9 cellular contexts compared by ENCODE assay signal in the genomic region with DNA sequence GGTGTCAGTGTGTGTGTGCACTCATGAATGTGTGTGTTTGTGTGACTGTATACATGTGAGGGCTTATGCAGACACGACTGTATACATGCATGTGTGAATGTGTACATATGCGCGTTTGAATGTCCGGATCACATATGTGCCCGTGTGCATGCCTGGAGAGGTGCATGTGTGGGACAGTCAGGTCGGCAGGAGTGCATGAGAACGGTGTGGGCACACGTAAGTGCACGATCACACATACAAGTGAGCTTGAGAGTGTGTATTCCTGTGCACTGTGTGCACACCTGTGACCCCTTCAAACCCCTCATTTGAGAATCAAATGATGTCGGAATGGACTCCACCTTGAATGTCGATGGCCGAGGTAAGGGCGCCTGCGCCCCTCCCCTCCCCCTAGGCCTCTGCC. TPM values are rescaled to one million over a fixed set of nuclear protein-coding genes. Genes with fewer than 3 reads are reported as not detected.
A peak's percentile ranks its signal among the peaks of the same experiment; 100 is the strongest.
DNase-seq lines count a peak whose midpoint lies in the region; ATAC-seq and TF ChIP-seq lines count a peak whose summit lies in the region.
"Had no signal": no experiment of that assay in that cellular context is flagged by ENCODE, and none has a peak within 500 bp of the region (broad histone marks: within the 10 kb centered on the region; RNA-seq: fewer than 3 reads in every experiment).

No MANE protein-coding gene starts in this region.

- H3K36me3 Mint-ChIP-seq in activated naive CD4-positive, alpha-beta T cell treated with anti-CD3 and anti-CD28 coated beads, Interleukin-2, amount 10 ng/mL, durations not matched to agents 7 days and 5 days, result no peaks in the 10 kb centered on the region
- no peaks in the 10 kb centered on the region for H3K36me3 Mint-ChIP-seq in activated naive CD4-positive, alpha-beta T cell treated with anti-CD3 and anti-CD28 coated beads, Interleukin-2, amount 50 U/mL, for 72 hours

- no CpG with 5 or more reads among the region's 14 CpGs for WGBS in iPS DF 6.9 (ENCODE audit: insufficient coverage, insufficient read length)
- 52 to 66% (median 60%) methylated on average over 12 to 14 of the region's 14 CpGs for WGBS in adrenal gland, 4 donors

- H3F3A ChIP-seq in SU-DHL-6 (ENCODE audit: insufficient read depth), result no peaks in the 10 kb centered on the region

- no peaks in the 10 kb centered on the region for H3K36me3 ChIP-seq in SU-DHL-6 (ENCODE audit: low read length)
- H3K36me3 ChIP-seq in iPS DF 6.9 (ENCODE audit: control insufficient read depth, insufficient read depth, low read length), result no peaks in the 10 kb centered on the region
- no peaks in the 10 kb centered on the region for H3K36me3 ChIP-seq in tibial artery
- H3K36me3 ChIP-seq in adrenal gland (replicated peaks in 1 of 2), result no peaks in the 10 kb centered on the region

- H3K9me3 Mint-ChIP-seq in activated naive CD4-positive, alpha-beta T cell treated with anti-CD3 and anti-CD28 coated beads, Interleukin-2, amount 10 ng/mL, durations not matched to agents 7 days and 5 days, result no peaks in the 10 kb centered on the region
- H3K9me3 Mint-ChIP-seq in activated naive CD4-positive, alpha-beta T cell treated with anti-CD3 and anti-CD28 coated beads, Interleukin-2, amount 50 U/mL, for 72 hours, result no peaks in the 10 kb centered on the region

- DNase-seq in activated naive CD4-positive, alpha-beta T cell treated with anti-CD3 and anti-CD28 coated beads, Interleukin-2, amount 10 ng/mL, durations not matched to agents 7 days and 5 days, result no peak
- DNase-seq in activated naive CD4-positive, alpha-beta T cell treated with anti-CD3 and anti-CD28 coated beads, Interleukin-2, amount 50 U/mL, for 72 hours (ENCODE audit: low spot score in 2 of 2), result no peak
- DNase-seq in iPS DF 6.9 (ENCODE audit: low read depth, low spot score) (no peak), tibial artery (no peak), adrenal gland (no peak)
- DNase-seq in stimulated activated CD8-positive, alpha-beta memory T cell treated with anti-CD3 and anti-CD28 coated beads, Interleukin-4, amount 100 ng/mL, for 48 hours, result no peak
- DNase-seq in stimulated activated CD4-positive, alpha-beta T cell treated with anti-CD3 and anti-CD28 coated beads, Interleukin-12 subunit alpha, Interleukin-12 subunit beta, amount 100 ng/mL, for 4 hours, result no peak
- DNase-seq: NCI-H2029 treated with DMSO at 0.1 percent for 48 hours had no signal

- H3K4me3 ChIP-seq in SU-DHL-6 (ENCODE audit: insufficient read depth, low read length, poor library complexity, severe bottlenecking), result no peak overlapping the region
- peak overlapping the region; percentile 76; the same call in 1 of the 2 replicates for H3K4me3 ChIP-seq in iPS DF 6.9 (ENCODE audit: low read length)
- H3K4me3 ChIP-seq in tibial artery, result peak overlapping the region in 1 of 2 donors; percentile 63
- no peak overlapping the region for H3K4me3 ChIP-seq in adrenal gland

- H3K27ac ChIP-seq in SU-DHL-6 (ENCODE audit: low read depth, low read length), result no peak overlapping the region
- H3K27ac ChIP-seq in iPS DF 6.9 (ENCODE audit: low read length), result no peak overlapping the region
- peak overlapping the region; percentile 7 to 47 for H3K27ac ChIP-seq in tibial artery
- no peak overlapping the region for H3K27ac ChIP-seq in adrenal gland

- no peak overlapping the region for H3K27ac Mint-ChIP-seq in activated naive CD4-positive, alpha-beta T cell treated with anti-CD3 and anti-CD28 coated beads, Interleukin-2, amount 10 ng/mL, durations not matched to agents 7 days and 5 days
- H3K27ac Mint-ChIP-seq in activated naive CD4-positive, alpha-beta T cell treated with anti-CD3 and anti-CD28 coated beads, Interleukin-2, amount 50 U/mL, for 72 hours, result no peak overlapping the region

- no peaks in the 10 kb centered on the region for H3K27me3 ChIP-seq in SU-DHL-6 (ENCODE audit: low read length)
- H3K27me3 ChIP-seq in iPS DF 6.9 (ENCODE audit: control insufficient read depth, insufficient read depth, low read length), result peaks cover 15% of the 10 kb centered on the region
- peaks cover 0 to 6% of the 10 kb centered on the region in 2 donors for H3K27me3 ChIP-seq in tibial artery
- H3K27me3 ChIP-seq in adrenal gland, result peaks cover 45% of the 10 kb centered on the region

- no peaks in the 10 kb centered on the region for H3K4me1 ChIP-seq in iPS DF 6.9 (ENCODE audit: control insufficient read depth, insufficient read depth, low read length)
- H3K4me1 ChIP-seq in tibial artery, result peaks cover 0 to 39% (median 34%) of the 10 kb centered on the region in 4 donors
- peaks cover 13 to 25% of the 10 kb centered on the region in 2 donors for H3K4me1 ChIP-seq in adrenal gland (replicated peaks in 1 of 2)

- no peak for ATAC-seq in activated naive CD4-positive, alpha-beta T cell treated with anti-CD3 and anti-CD28 coated beads, Interleukin-2, amount 50 U/mL, for 72 hours

- H3K9ac ChIP-seq in SU-DHL-6 (ENCODE audit: low read length), result no peak overlapping the region

- H3K27me3 Mint-ChIP-seq in activated naive CD4-positive, alpha-beta T cell treated with anti-CD3 and anti-CD28 coated beads, Interleukin-2, amount 10 ng/mL, durations not matched to agents 7 days and 5 days, result peaks cover 88% of the 10 kb centered on the region

- H3K4me1 Mint-ChIP-seq in activated naive CD4-positive, alpha-beta T cell treated with anti-CD3 and anti-CD28 coated beads, Interleukin-2, amount 10 ng/mL, durations not matched to agents 7 days and 5 days, result peaks cover 31% of the 10 kb centered on the region

- TF ChIP-seq CTCF in SU-DHL-6 (IDR thresholded peaks at IDR 0.05; ENCODE audit: insufficient read depth, low read length, poor library complexity, severe bottlenecking) (no peak), tibial artery (IDR thresholded peaks at IDR 0.05) (no peak), adrenal gland (IDR thresholded peaks at IDR 0.05) (no peak)

- peak overlapping the region; percentile 66 for H3K4me2 ChIP-seq in SU-DHL-6 (ENCODE audit: low read depth, low read length, poor library complexity, severe bottlenecking)

- H3K9me2 ChIP-seq in SU-DHL-6 (replicated peaks; ENCODE audit: insufficient read depth, low read length), result no peaks in the 10 kb centered on the region

- H3K4me3 Mint-ChIP-seq in activated naive CD4-positive, alpha-beta T cell treated with anti-CD3 and anti-CD28 coated beads, Interleukin-2, amount 10 ng/mL, durations not matched to agents 7 days and 5 days, result peak overlapping the region; percentile 73

- intact Hi-C loops in tibial artery (cut with DNase I; ENCODE audit: low total_unique reads) (no loop called here), adrenal gland (cut with DNase I) (loop anchor here in 1 of 2 donors (10.0 kb wide), 1 partner anchor 60 kb away; no protein-coding TSS in a partner anchor)

- no peaks in the 10 kb centered on the region for H4K20me1 ChIP-seq in SU-DHL-6 (ENCODE audit: low read depth, low read length)

- H3K9me3 ChIP-seq in SU-DHL-6 (ENCODE audit: insufficient read depth, low read length) (no peaks in the 10 kb centered on the region), iPS DF 6.9 (ENCODE audit: control insufficient read depth, insufficient read depth, low read length) (no peaks in the 10 kb centered on the region), tibial artery (no peaks in the 10 kb centered on the region), adrenal gland (replicated peaks in 1 of 3) (no peaks in the 10 kb centered on the region)

- CTCF ChIA-PET in activated naive CD4-positive, alpha-beta T cell treated with anti-CD3 and anti-CD28 coated beads, Interleukin-2, amount 10 ng/mL, durations not matched to agents 7 days and 5 days (lab: Charles Lee), result no interaction called here

- peak overlapping the region; percentile 68 for H2AFZ ChIP-seq in SU-DHL-6 (ENCODE audit: low read depth, low read length, severe bottlenecking)

- no peaks in the 10 kb centered on the region for H3K79me2 ChIP-seq in SU-DHL-6 (ENCODE audit: insufficient read depth, low read length)

- TF ChIP-seq POLR2A in adrenal gland (IDR thresholded peaks at IDR 0.05), result no peak

RNA-seq across cellular contexts. Expression of a gene that starts 0.7 kb away (rescaled TPM):
- total RNA-seq in activated naive CD4-positive, alpha-beta T cell treated with anti-CD3 and anti-CD28 coated beads, Interleukin-2, amount 50 U/mL, for 72 hours, result not detected
- 10 to 100 TPM; 15.8 to 77.8 (median 29.5) TPM for total RNA-seq in adrenal gland
- 10 to 100 TPM; 14.0 to 25.5 (median 21.8) TPM for polyA plus RNA-seq in adrenal gland

Comparison
In these comparisons a context has a peak if more than half of its experiments do, and no peak if none do; other contexts are left out.
1. H3K27ac ChIP-seq: peak in tibial artery (2 of 2); none in SU-DHL-6 (single experiment), iPS DF 6.9 (single experiment) and adrenal gland (0 of 5).
2. RNA of a gene that starts 0.7 kb away (total RNA-seq): 15.8 to 77.8 TPM in adrenal gland; not detected in activated naive CD4-positive, alpha-beta T cell treated with anti-CD3 and anti-CD28 coated beads, Interleukin-2, amount 50 U/mL, for 72 hours; every median in the first group is over 10 times any median in the second.